18 cellular contexts compared by ENCODE assay signal in the genomic region with DNA sequence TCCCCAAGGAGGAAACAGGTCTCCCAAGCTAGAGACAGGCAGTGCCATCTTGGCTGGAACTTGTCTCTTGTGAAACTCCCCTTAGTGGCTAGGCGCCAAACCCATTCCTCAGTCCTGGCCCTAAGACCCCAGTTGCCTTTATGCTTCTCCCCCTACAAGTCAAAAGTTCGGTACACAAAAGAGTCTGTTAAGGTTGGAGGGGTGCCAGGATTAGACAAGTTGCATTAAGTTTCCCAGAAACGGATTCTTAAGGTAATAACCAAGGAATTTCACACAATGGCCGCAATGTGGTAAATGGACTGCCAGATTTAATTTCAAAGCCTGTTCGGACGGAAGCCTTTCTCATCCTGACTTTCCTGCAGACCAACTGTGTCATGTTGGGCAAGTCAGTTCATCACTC.
DNase-seq lines count a peak whose midpoint lies in the region; ATAC-seq, FAIRE-seq and TF ChIP-seq lines count a peak whose summit lies in the region.
"Had no signal": no experiment of that assay in that cellular context is flagged by ENCODE, and none has a peak within 500 bp of the region (broad histone marks: within the 10 kb centered on the region; RNA-seq: fewer than 3 reads in every experiment).

No MANE protein-coding gene starts in this region.

- no peak overlapping the region for H3K23ac ChIP-seq in IMR-90 (ENCODE audit: low read depth, low read length)

- 0 out of 2 replicates have a peak overlapping the region, but pooled peaks have one; percentile 44 for H2AK5ac ChIP-seq in IMR-90 (ENCODE audit: low read depth, low read length)

- intact Hi-C loops in IMR-90 (cut with micrococcal nuclease), result no loop called here
- intact Hi-C loops in posterior cingulate gyrus (cut with DNase I), result no loop called here

- H3K27ac Mint-ChIP-seq in astrocyte (ENCODE audit: unreplicated experiment), result no peak overlapping the region
- no peak overlapping the region for H3K27ac Mint-ChIP-seq in endodermal cell
- H3K27ac Mint-ChIP-seq: HFFc6 had no signal

- H3K14ac ChIP-seq in IMR-90 (replicated peaks; ENCODE audit: low read depth, low read length), result no peak overlapping the region

- H3K27me3 ChIP-seq in IMR-90 (ENCODE audit: control insufficient read depth, insufficient read depth, low read length) (no peaks in the 10 kb centered on the region), astrocyte (ENCODE audit: insufficient read depth, low read length) (peaks cover 2% of the 10 kb centered on the region), osteoblast (ENCODE audit: insufficient read depth, low read length) (no peaks in the 10 kb centered on the region), endodermal cell (ENCODE audit: control insufficient read depth, insufficient read depth, low read length, poor library complexity, severe bottlenecking) (peaks cover 4% of the 10 kb centered on the region)

- no peak overlapping the region for H4K5ac ChIP-seq in IMR-90 (ENCODE audit: low read depth, low read length)

- H3K4ac ChIP-seq in IMR-90 (ENCODE audit: low read depth, low read length), result no peak overlapping the region

- CTCF ChIA-PET in IMR-90 (lab: Yijun Ruan, JAX), result no interaction called here

- FAIRE-seq in astrocyte (lab: Jason Lieb, UNC), result peak; percentile 62
- FAIRE-seq: A549, H54 had no signal

- in situ Hi-C loops in IMR-90 (cut with MboI; ENCODE audit: low sequenced_read_pairs), result no loop called here

- no TSS peak for BruUV-seq in IMR-90 (replicated peaks; lab: Mats Ljungman, UMichigan)

- no peak overlapping the region for H3K4me3 Mint-ChIP-seq in astrocyte (ENCODE audit: unreplicated experiment)
- no peak overlapping the region for H3K4me3 Mint-ChIP-seq in endodermal cell
- H3K4me3 Mint-ChIP-seq: HFFc6 had no signal

- TF ChIP-seq CTCF in IMR-90 (conservative IDR thresholded peaks at IDR 0.05; ENCODE audit: low read depth, low read length) (no peak), astrocyte (IDR thresholded peaks at IDR 0.05; ENCODE audit: insufficient read depth, low read depth, low read length) (no peak), osteoblast (IDR thresholded peaks at IDR 0.05; ENCODE audit: extremely low read depth, low read depth, low read length) (no peak), endodermal cell (conservative IDR thresholded peaks at IDR 0.05) (no peak)

- dilution Hi-C loops in IMR-90 (cut with HindIII; ENCODE audit: low sequenced_read_pairs, unreplicated experiment), result no loop called here

- no peaks in the 10 kb centered on the region for H3K9me3 ChIP-seq in IMR-90 (ENCODE audit: control insufficient read depth, insufficient read depth, low read length)
- H3K9me3 ChIP-seq in astrocyte (ENCODE audit: insufficient read depth, low read depth, low read length), result no peaks in the 10 kb centered on the region
- H3K9me3 ChIP-seq in osteoblast (ENCODE audit: low read depth, low read length), result no peaks in the 10 kb centered on the region
- H3K9me3 ChIP-seq in endodermal cell (ENCODE audit: control insufficient read depth, low read length), result no peaks in the 10 kb centered on the region
- H3K9me3 ChIP-seq: A549 had no signal

- no peaks in the 10 kb centered on the region for H3K79me2 ChIP-seq in astrocyte (ENCODE audit: insufficient read depth, low read length)
- H3K79me2 ChIP-seq in osteoblast (ENCODE audit: insufficient read depth, low read length), result peaks cover 93% of the 10 kb centered on the region

- no peak overlapping the region for H3K9ac ChIP-seq in IMR-90 (ENCODE audit: low read depth, low read length)
- no peak overlapping the region for H3K9ac ChIP-seq in astrocyte (ENCODE audit: low read length)
- no peak overlapping the region for H3K9ac ChIP-seq in endodermal cell (ENCODE audit: extremely low read depth, low read length, poor library complexity, severe bottlenecking)

- H4K8ac ChIP-seq in IMR-90 (ENCODE audit: low read depth in 2 of 2, low read length in 2 of 2), result no peak overlapping the region

- no peak overlapping the region for H2AFZ ChIP-seq in IMR-90 (replicated peaks; ENCODE audit: low read length, poor library complexity)
- no peak overlapping the region for H2AFZ ChIP-seq in astrocyte (ENCODE audit: low read depth, low read length)
- no peak overlapping the region for H2AFZ ChIP-seq in osteoblast (ENCODE audit: low read length)

- no peak for TF ChIP-seq RAD21 in IMR-90 (IDR thresholded peaks at IDR 0.05; ENCODE audit: low read length)

- H3K79me1 ChIP-seq in IMR-90 (ENCODE audit: low read depth in 1 of 2, low read length in 2 of 2), result peaks cover 47 to 70% of the 10 kb centered on the region in 2 experiments

- H3K36me3 ChIP-seq in IMR-90 (ENCODE audit: control insufficient read depth, insufficient read depth, low read length), result no peaks in the 10 kb centered on the region
- H3K36me3 ChIP-seq in astrocyte (ENCODE audit: insufficient read depth, low read length), result no peaks in the 10 kb centered on the region
- peaks cover 3% of the 10 kb centered on the region for H3K36me3 ChIP-seq in osteoblast (ENCODE audit: insufficient read depth, low read length)
- no peaks in the 10 kb centered on the region for H3K36me3 ChIP-seq in endodermal cell (ENCODE audit: control insufficient read depth, insufficient read depth, low read length)

- no peak for ATAC-seq in IMR-90 (ENCODE audit: low read depth)
- ATAC-seq: A549 had no signal

- H3K9me3 Mint-ChIP-seq in astrocyte (ENCODE audit: unreplicated experiment), result no peaks in the 10 kb centered on the region
- no peaks in the 10 kb centered on the region for H3K9me3 Mint-ChIP-seq in endodermal cell
- H3K9me3 Mint-ChIP-seq: HFFc6 had no signal

- H3K4me1 Mint-ChIP-seq in astrocyte (ENCODE audit: low read depth, unreplicated experiment), result no peaks in the 10 kb centered on the region
- peaks cover 22% of the 10 kb centered on the region for H3K4me1 Mint-ChIP-seq in endodermal cell

- POLR2A ChIA-PET in IMR-90 (lab: Charles Lee; ENCODE audit: unreplicated experiment), result no interaction called here

- H3K36me3 Mint-ChIP-seq in astrocyte (ENCODE audit: low read depth, unreplicated experiment), result no peaks in the 10 kb centered on the region
- H3K36me3 Mint-ChIP-seq in endodermal cell (ENCODE audit: low read depth), result no peaks in the 10 kb centered on the region

- no peak overlapping the region for H3K27ac ChIP-seq in IMR-90 (ENCODE audit: insufficient read depth, low read length)
- no peak overlapping the region for H3K27ac ChIP-seq in astrocyte (ENCODE audit: low read depth, low read length)
- no peak overlapping the region for H3K27ac ChIP-seq in osteoblast (ENCODE audit: low read depth, low read length)
- H3K27ac ChIP-seq in endodermal cell (ENCODE audit: low read depth, low read length), result no peak overlapping the region
- H3K27ac ChIP-seq: A549, RWPE1 had no signal

- no peak overlapping the region for H2AK9ac ChIP-seq in IMR-90 (replicated peaks; ENCODE audit: low read depth, low read length, poor library complexity)

- H2BK5ac ChIP-seq in IMR-90 (ENCODE audit: low read depth, low read length, poor library complexity, severe bottlenecking), result no peak overlapping the region

- no peak for TF ChIP-seq POLR2A in IMR-90 (IDR thresholded peaks at IDR 0.05; ENCODE audit: low read depth, low read length)

- H3K18ac ChIP-seq in IMR-90 (ENCODE audit: low read depth, low read length), result no peak overlapping the region

- H3K56ac ChIP-seq in IMR-90 (ENCODE audit: extremely low read depth, insufficient read depth, low read length), result no peak overlapping the region

- peaks cover 14% of the 10 kb centered on the region for H3K9me1 ChIP-seq in IMR-90 (ENCODE audit: insufficient read depth, low read length)

- peaks cover 6% of the 10 kb centered on the region for H3K4me1 ChIP-seq in IMR-90 (ENCODE audit: control insufficient read depth, insufficient read depth, low read length)
- no peaks in the 10 kb centered on the region for H3K4me1 ChIP-seq in astrocyte (ENCODE audit: insufficient read depth, low read length)
- H3K4me1 ChIP-seq in osteoblast (ENCODE audit: insufficient read depth, low read length), result peaks cover 29% of the 10 kb centered on the region
- peaks cover 18% of the 10 kb centered on the region for H3K4me1 ChIP-seq in endodermal cell (ENCODE audit: control insufficient read depth, insufficient read depth, low read length)
- H3K4me1 ChIP-seq: A549 had no signal

- H3K4me2 ChIP-seq in IMR-90 (ENCODE audit: low read depth, low read length) (no peak overlapping the region), astrocyte (ENCODE audit: low read length) (no peak overlapping the region), osteoblast (ENCODE audit: insufficient read depth, low read length) (peak overlapping the region; percentile 35)
- H3K4me2 ChIP-seq: A549 had no signal

- H2BK20ac ChIP-seq in IMR-90 (ENCODE audit: low read depth, low read length), result no peak overlapping the region

- H4K91ac ChIP-seq in IMR-90 (ENCODE audit: insufficient read depth, low read depth, low read length), result no peak overlapping the region

- H2BK15ac ChIP-seq in IMR-90 (ENCODE audit: low read depth, low read length), result no peak overlapping the region

- H4K20me1 ChIP-seq in IMR-90 (ENCODE audit: insufficient read depth, low read length) (peaks cover 15% of the 10 kb centered on the region; the same call in 1 of the 2 replicates), astrocyte (ENCODE audit: insufficient read depth, low read length) (peaks cover 10% of the 10 kb centered on the region), osteoblast (ENCODE audit: insufficient read depth, low read length) (peaks cover 39% of the 10 kb centered on the region)

- H3K27me3 Mint-ChIP-seq in astrocyte (ENCODE audit: low read depth, unreplicated experiment) (peaks cover 4% of the 10 kb centered on the region), endodermal cell (ENCODE audit: insufficient read depth) (peaks cover 1% of the 10 kb centered on the region)

- WGBS in IMR-90 (ENCODE audit: extremely low coverage in 2 of 2, insufficient read length in 1 of 2), 2 experiments, result 17% methylated on average over 1 of the region's 6 CpGs; no CpG with 5 or more reads in 1 of the 2 experiments
- WGBS in endodermal cell (ENCODE audit: insufficient coverage in 1 of 2, insufficient read length in 1 of 2), 2 experiments, result 92 to 96% methylated on average over 5 to 6 of the region's 6 CpGs

- no peak overlapping the region for H2BK120ac ChIP-seq in IMR-90 (ENCODE audit: low read depth, low read length)

- H3K4me3 ChIP-seq in IMR-90 (ENCODE audit: insufficient read depth, low read depth, low read length) (no peak overlapping the region), astrocyte (ENCODE audit: insufficient read depth, low read depth, low read length) (no peak overlapping the region), osteoblast (ENCODE audit: insufficient read depth, low read length) (no peak overlapping the region), endodermal cell (ENCODE audit: low read length) (no peak overlapping the region)
- H3K4me3 ChIP-seq: A549 had no signal

- DNase-seq in IMR-90 (no peak), astrocyte (ENCODE audit: low read depth) (peak; percentile 78), fibroblast of gingiva (ENCODE audit: low read depth) (peak; percentile 17), osteoblast (ENCODE audit: insufficient read length, low spot score, missing footprints) (no peak), posterior cingulate gyrus (no peak), endodermal cell (no peak), AG08396 (ENCODE audit: low spot score) (no peak), activated gamma-delta T cell treated with Interleukin-2 at 50 U/mL for 16 hours (no peak)
- DNase-seq: C1 segment of cervical spinal cord, HFFc6, KBM-7, NCI-H187, NCI-H446, NCI-H748 treated with DMSO at 0.1 percent for 48 hours, OCI-M1 had no signal

TF ChIP-seq in IMR-90, 13 proteins besides CTCF, POLR2A, EP300 and RAD21 (continues in another document):
- TF ChIP-seq RCOR1 (IDR thresholded peaks at IDR 0.05; ENCODE audit: insufficient replicate concordance, low read length), result no peak

Comparison
In these comparisons a context has a peak if more than half of its experiments do, and no peak if none do; other contexts are left out.
1. DNase-seq: peak in astrocyte (single experiment) and fibroblast of gingiva (single experiment); none in IMR-90 (single experiment), osteoblast (single experiment), posterior cingulate gyrus (0 of 10), endodermal cell (single experiment), AG08396 (single experiment) and activated gamma-delta T cell treated with Interleukin-2 at 50 U/mL for 16 hours (single experiment).